In the genomic region with DNA sequence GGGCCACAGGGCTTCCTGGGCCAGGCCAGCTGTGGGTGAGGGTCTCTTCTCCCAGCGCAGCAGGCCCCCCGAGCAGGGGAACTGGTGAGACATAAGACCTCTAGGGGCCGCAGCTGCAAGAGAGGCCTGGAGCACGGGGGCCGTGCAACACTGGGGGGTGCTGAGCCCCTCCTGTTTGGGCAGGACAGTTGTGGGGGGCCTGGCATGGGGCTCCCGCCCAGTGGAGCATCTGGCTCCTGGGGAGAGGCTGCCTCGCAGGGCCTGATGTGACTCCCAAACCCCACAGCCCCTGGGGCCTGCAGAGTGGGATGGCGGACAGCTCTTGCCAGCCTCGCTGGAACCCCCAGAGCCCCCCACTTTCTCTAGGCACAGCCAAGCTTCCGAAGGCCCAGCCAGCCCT, we compare ENCODE assay signal across 30 cellular contexts. TPM values are rescaled to one million over a fixed set of nuclear protein-coding genes. Genes with fewer than 3 reads are reported as not detected.
"Had no signal": no experiment of that assay in that cellular context is flagged by ENCODE, and none has a peak within 500 bp of the region (broad histone marks: within the 10 kb centered on the region; RNA-seq: fewer than 3 reads in every experiment).

No MANE protein-coding gene starts in this region.

- ATAC-seq: left colon, left lung, lower lobe of right lung, natural killer cell had no signal

- DNase-seq: hypothalamus; immature natural killer cell; kidney; left colon; left lung; lower lobe of right lung; mammary epithelial cell; mesendoderm; naive B cell; natural killer cell; nephron progenitor cell; ovary; right cardiac atrium; sigmoid colon; small intestine; spleen; stimulated activated CD4-positive, alpha-beta T cell treated with anti-CD3 and anti-CD28 coated beads, Interleukin-4, amount 100 ng/mL, for 24 hours; stimulated activated naive CD4-positive, alpha-beta T cell treated with Interleukin-2 at 50 U/mL for 16 hours; stimulated activated naive CD8-positive, alpha-beta T cell treated with anti-CD3 and anti-CD28 coated beads, Interleukin-15, amount 100 ng/mL, for 72 hours; thyroid gland; transverse colon had no signal

- H3K9me3 Mint-ChIP-seq: mesothelial cell of epicardium; natural killer cell; nephron progenitor cell; stimulated activated effector memory CD8-positive, alpha-beta T cell treated with anti-CD3 and anti-CD28 coated beads, Interleukin-12 subunit alpha, Interleukin-12 subunit beta, amount 100 ng/mL, for 72 hours; stimulated activated naive CD8-positive, alpha-beta T cell treated with anti-CD3 and anti-CD28 coated beads, Interleukin-15, amount 100 ng/mL, for 72 hours had no signal

- H3K36me3 Mint-ChIP-seq: immature natural killer cell; mesothelial cell of epicardium; naive B cell; natural killer cell; neural progenitor cell; stimulated activated effector memory CD8-positive, alpha-beta T cell treated with anti-CD3 and anti-CD28 coated beads, Interleukin-12 subunit alpha, Interleukin-12 subunit beta, amount 100 ng/mL, for 72 hours had no signal

- H3K4me3 Mint-ChIP-seq: immature natural killer cell; mesothelial cell of epicardium; natural killer cell; nephron progenitor cell; neural progenitor cell; stimulated activated effector memory CD8-positive, alpha-beta T cell treated with anti-CD3 and anti-CD28 coated beads, Interleukin-12 subunit alpha, Interleukin-12 subunit beta, amount 100 ng/mL, for 72 hours; stimulated activated naive CD8-positive, alpha-beta T cell treated with anti-CD3 and anti-CD28 coated beads, Interleukin-15, amount 100 ng/mL, for 72 hours had no signal

- H3K4me1 Mint-ChIP-seq: immature natural killer cell; natural killer cell; stimulated activated effector memory CD8-positive, alpha-beta T cell treated with anti-CD3 and anti-CD28 coated beads, Interleukin-12 subunit alpha, Interleukin-12 subunit beta, amount 100 ng/mL, for 72 hours had no signal

- H3K9me3 ChIP-seq: left lung, lower lobe of right lung, ovary, sigmoid colon, spleen, testis, thyroid gland, transverse colon, upper lobe of left lung, vagina had no signal

- H3K9ac ChIP-seq: neural progenitor cell had no signal

- H3K27ac Mint-ChIP-seq: immature natural killer cell; mesothelial cell of epicardium; natural killer cell; nephron progenitor cell; progenitor cell of endocrine pancreas; stimulated activated effector memory CD8-positive, alpha-beta T cell treated with anti-CD3 and anti-CD28 coated beads, Interleukin-12 subunit alpha, Interleukin-12 subunit beta, amount 100 ng/mL, for 72 hours; stimulated activated naive CD8-positive, alpha-beta T cell treated with anti-CD3 and anti-CD28 coated beads, Interleukin-15, amount 100 ng/mL, for 72 hours had no signal

- H3K36me3 ChIP-seq: left lung, lower lobe of right lung, neural progenitor cell, ovary, sigmoid colon, spleen, thyroid gland, transverse colon, upper lobe of left lung, vagina had no signal

- H3K27ac ChIP-seq: left lung, lower lobe of right lung, neural progenitor cell, ovary, sigmoid colon, spleen, testis, thyroid gland, transverse colon, upper lobe of left lung, vagina had no signal

- H3K4me2 ChIP-seq: neural progenitor cell had no signal

- H3K4me3 ChIP-seq: left lung, lower lobe of right lung, neural progenitor cell, ovary, sigmoid colon, spleen, testis, thyroid gland, transverse colon, upper lobe of left lung, vagina had no signal

- H3K4me1 ChIP-seq: left lung had no signal

- H3K27me3 ChIP-seq: ovary, testis, thyroid gland, upper lobe of left lung, vagina had no signal

RNA-seq across cellular contexts. Expression of a gene that starts 16.9 kb away (rescaled TPM):
- total RNA-seq: left colon, mammary epithelial cell, mononuclear cell, natural killer cell, renal cortical epithelial cell, transverse colon had no signal
